Comparison of ENCODE assay signal across 8 cellular contexts in the genomic region with DNA sequence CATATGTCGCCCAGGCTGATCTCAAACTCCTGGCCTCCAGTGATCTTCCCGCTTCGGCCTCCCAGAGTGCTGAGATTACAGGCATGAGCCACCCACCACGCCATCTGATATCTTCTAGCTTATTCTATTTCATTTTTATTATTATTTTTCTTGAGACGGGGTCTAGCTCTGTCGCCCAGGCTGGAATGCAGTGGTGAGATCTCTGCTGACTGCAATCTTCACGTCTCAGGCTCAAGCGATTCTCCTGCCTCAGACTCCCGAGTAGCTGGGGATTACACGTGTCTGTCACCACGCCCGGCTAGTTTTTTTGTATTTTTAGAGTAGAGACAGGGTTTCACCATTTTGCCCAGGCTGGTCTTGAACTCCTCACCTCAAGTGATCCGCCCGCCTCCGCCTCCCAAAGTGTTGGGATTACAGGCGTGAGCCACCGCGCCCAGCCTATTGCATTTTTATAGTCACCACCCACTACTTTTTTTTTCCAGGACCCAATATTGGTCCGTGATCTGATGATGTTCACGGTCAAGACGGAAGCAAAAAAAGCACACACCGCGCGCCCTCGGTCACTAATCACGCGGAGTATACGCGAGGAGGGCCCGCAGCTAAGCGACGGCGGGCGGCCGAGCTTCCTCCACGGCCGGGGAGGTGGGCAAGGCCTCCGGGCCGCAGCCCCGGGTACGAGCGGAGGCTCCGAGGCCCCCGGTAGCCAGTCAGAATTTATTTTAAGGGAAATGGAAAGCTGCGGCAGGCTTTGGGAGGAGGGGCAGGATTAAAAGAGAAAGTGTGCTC. TPM values are rescaled to one million over a fixed set of nuclear protein-coding genes. Genes with fewer than 3 reads are reported as not detected.
A peak's percentile ranks its signal among the peaks of the same experiment; 100 is the strongest.
DNase-seq lines count a peak whose midpoint lies in the region; ATAC-seq and TF ChIP-seq lines count a peak whose summit lies in the region.

No MANE protein-coding gene starts in this region.

- peaks cover 21% of the 10 kb centered on the region for H3K79me2 ChIP-seq in PC-3 (ENCODE audit: low read length)

- H3K27ac ChIP-seq in PC-3 (ENCODE audit: low read length), result peak overlapping the region; percentile 78
- peak overlapping the region; percentile 89 for H3K27ac ChIP-seq in vagina

- CTCF ChIA-PET in PC-3 (lab: Charles Lee), result interaction anchor here (1.0 kb wide), 1 partner anchor 21 kb away, joined by 3 read pairs; no protein-coding TSS in a partner anchor

- no peaks in the 10 kb centered on the region for H3K9me3 ChIP-seq in PC-3 (ENCODE audit: low read length)
- no peaks in the 10 kb centered on the region for H3K9me3 ChIP-seq in mucosa of descending colon
- H3K9me3 ChIP-seq in vagina, result no peaks in the 10 kb centered on the region

- TF ChIP-seq CTCF in PC-3 (conservative IDR thresholded peaks at IDR 0.05; ENCODE audit: low read depth, low read length) (no peak), mucosa of descending colon (IDR thresholded peaks at IDR 0.05) (no peak), vagina (IDR thresholded peaks at IDR 0.05) (no peak)

- DNase-seq in activated CD4-positive, alpha-beta T cell treated with anti-CD3 and anti-CD28 coated beads for 48 hours, result peak; percentile 57
- DNase-seq in activated CD4-positive, alpha-beta T cell treated with anti-CD3 and anti-CD28 coated beads for 4 hours, result no peak
- DNase-seq in PC-3, result peak; percentile 50
- DNase-seq in dermis blood vessel endothelial cell, result peak; percentile 50
- peak; percentile 71 to 78 (median 74) for DNase-seq in mucosa of descending colon
- no peak for DNase-seq in vagina (ENCODE audit: extremely low spot score in 2 of 2)
- no peak for DNase-seq in islet precursor cell

- intact Hi-C loops in PC-3 (cut with micrococcal nuclease), result loop anchor here (5.0 kb wide), 1 partner anchor 109 kb away; no protein-coding TSS in a partner anchor
- intact Hi-C loops in mucosa of descending colon (cut with DNase I, micrococcal nuclease), result loop anchor here in 1 of 2 donors (5.0 to 10.0 kb wide), 2 partner anchors 54 to 96 kb away; partner anchors contain the start of gene TAF4
- intact Hi-C loops in vagina (cut with DNase I), result loop anchor here (5.0 kb wide), 1 partner anchor 54 kb away; the partner anchor contains the start of gene TAF4

- no peaks in the 10 kb centered on the region for H3K9me2 ChIP-seq in PC-3 (replicated peaks; ENCODE audit: low read length)

- peak overlapping the region; percentile 97 for H2AFZ ChIP-seq in PC-3 (ENCODE audit: low read length)

- peaks cover 13% of the 10 kb centered on the region for H4K20me1 ChIP-seq in PC-3 (ENCODE audit: low read length)

- H3K4me2 ChIP-seq in PC-3 (ENCODE audit: low read length), result peak overlapping the region; percentile 97

- H3K36me3 ChIP-seq in PC-3 (ENCODE audit: low read depth, low read length), result peaks cover 10% of the 10 kb centered on the region; the same call in 1 of the 2 replicates
- peaks cover 4% of the 10 kb centered on the region for H3K36me3 ChIP-seq in mucosa of descending colon (ENCODE audit: low read depth)
- peaks cover 0 to 19% of the 10 kb centered on the region in 2 donors for H3K36me3 ChIP-seq in vagina

- H3K4me1 ChIP-seq in PC-3 (ENCODE audit: insufficient read depth, low read length) (peaks cover 14% of the 10 kb centered on the region; the same call in 1 of the 2 replicates), mucosa of descending colon (ENCODE audit: low read depth) (peaks cover 11% of the 10 kb centered on the region), vagina (peaks cover 30% of the 10 kb centered on the region)

- no peak for TF ChIP-seq POLR2A in vagina (IDR thresholded peaks at IDR 0.05)

- peak; percentile 6 for ATAC-seq in HG02678 (IDR thresholded peaks at IDR 0.05; ENCODE audit: unreplicated experiment)
- ATAC-seq in PC-3, result peak; percentile 11
- peak; percentile 32 for ATAC-seq in mucosa of descending colon

- peak overlapping the region; percentile 73 for H3K9ac ChIP-seq in PC-3 (ENCODE audit: low read length)

- no peaks in the 10 kb centered on the region for H3K27me3 ChIP-seq in PC-3 (ENCODE audit: low read length)
- H3K27me3 ChIP-seq in vagina, result no peaks in the 10 kb centered on the region

- POLR2A ChIA-PET in PC-3 (lab: Charles Lee; ENCODE audit: unreplicated experiment), result interaction anchor here (0.6 to 1.4 kb wide), 3 partner anchors 23 to 54 kb away, joined by 5 to 10 read pairs (median 6); no protein-coding TSS in a partner anchor

- H3F3A ChIP-seq in PC-3 (ENCODE audit: low read length, unreplicated experiment), result no peaks in the 10 kb centered on the region

- H3K4me3 ChIP-seq in PC-3 (ENCODE audit: low read length) (peak overlapping the region; percentile 85), mucosa of descending colon (peak overlapping the region; percentile 44), vagina (peak overlapping the region; percentile 52 to 69)

- TSS peak; percentile 79 for BruUV-seq in PC-3 (replicated peaks; lab: Mats Ljungman, UMichigan)

RNA-seq across cellular contexts. Expression of gene LSM14B, which starts 1.1 kb away (rescaled TPM):
- total RNA-seq in PC-3 (2014; rRNA removed), result 50.1 and 51.8 TPM in 2 replicates
- 31.3 and 32.8 TPM in 2 replicates for total RNA-seq in dermis blood vessel endothelial cell
- 10 to 100 TPM; 33.5 to 49.1 (median 36.1) TPM for total RNA-seq in mucosa of descending colon
- total RNA-seq in vagina, result 23.6 TPM

RNA-seq across cellular contexts. Expression of gene PSMA7, which starts 22.0 kb away (rescaled TPM):
- total RNA-seq in PC-3 (2014; rRNA removed) (751 and 808 TPM in 2 replicates), dermis blood vessel endothelial cell (450 and 557 TPM in 2 replicates), mucosa of descending colon (100 to 1,000 TPM; 129 to 197 (median 194) TPM), vagina (319 TPM)

RNA-seq across cellular contexts. Expression of gene SS18L1, which starts 22.4 kb away (rescaled TPM):
- total RNA-seq in PC-3 (2014; rRNA removed), result 17.9 and 19.1 TPM in 2 replicates
- total RNA-seq in dermis blood vessel endothelial cell, result 13.8 and 16.5 TPM in 2 replicates
- 10 to 100 TPM; 13.2 to 16.0 (median 14.4) TPM for total RNA-seq in mucosa of descending colon
- 25.3 TPM for total RNA-seq in vagina

RNA-seq across cellular contexts. Expression of gene TAF4, which starts 55.5 kb away (rescaled TPM):
- total RNA-seq in PC-3 (2014; rRNA removed) (9.6 and 15.1 TPM in 2 replicates), dermis blood vessel endothelial cell (3.6 and 7.6 TPM in 2 replicates), mucosa of descending colon (10 to 100 TPM; 23.8 to 28.3 (median 27.5) TPM), vagina (9.6 TPM)

Comparison
In these comparisons a context has a peak if more than half of its experiments do, and no peak if none do; other contexts are left out.
1. DNase-seq: peak in activated CD4-positive, alpha-beta T cell treated with anti-CD3 and anti-CD28 coated beads for 48 hours (single experiment), PC-3 (single experiment), dermis blood vessel endothelial cell (single experiment) and mucosa of descending colon (3 of 3); none in activated CD4-positive, alpha-beta T cell treated with anti-CD3 and anti-CD28 coated beads for 4 hours (0 of 2), vagina (0 of 2) and islet precursor cell (single experiment).
2. Peak in every context shown above with its lines, with median percentiles within 50 percentile points of each other: ATAC-seq and H3K4me3 ChIP-seq.